In genomic region chr3:123668906-123669305, GRCh38 we compare ENCODE assay signal across 18 cellular contexts.
"Had no signal": no experiment of that assay in that cellular context is flagged by ENCODE, and none has a peak within 500 bp of the region (broad histone marks: within the 10 kb centered on the region; RNA-seq: fewer than 3 reads in every experiment).

No MANE protein-coding gene starts in this region.

- H2AFZ ChIP-seq: hepatocyte had no signal

- H3K9me3 ChIP-seq: right atrium auricular region had no signal

- H3K27ac ChIP-seq: cardiac muscle cell, hepatocyte, right atrium auricular region had no signal

- H3K36me3 Mint-ChIP-seq: activated naive CD8-positive, alpha-beta T cell; mesothelial cell of epicardium had no signal

- DNase-seq: activated CD4-positive, alpha-beta T cell treated with anti-CD3 and anti-CD28 coated beads, Interleukin-2, amount 50 U/mL, for 4 hours; activated T-cell treated with anti-CD3 and anti-CD28 coated beads for 4 hours; endodermal cell; erythroblast; occipital lobe; posterior cingulate gyrus; stimulated activated CD4-positive, alpha-beta T cell treated with anti-CD3 and anti-CD28 coated beads, Interleukin-2, amount 100 ng/mL, for 24 hours; stimulated activated naive CD4-positive, alpha-beta T cell treated with Interleukin-2 at 50 U/mL for 16 hours; substantia nigra had no signal

- H3K27me3 ChIP-seq: hepatocyte, right atrium auricular region had no signal

- ATAC-seq: left lobe of liver had no signal

- H3K79me2 ChIP-seq: hepatocyte had no signal

- H3K9me3 Mint-ChIP-seq: endodermal cell; mesothelial cell of epicardium; T-helper 2 cell treated with Interferon-gamma antibody and Interleukin-4, amounts not matched to agents 5 μg/mL and 100 μg/mL, for 36 hours; type B pancreatic cell had no signal

- H3K4me3 ChIP-seq: cardiac muscle cell, hepatocyte, lung, right atrium auricular region had no signal

- H3K4me2 ChIP-seq: hepatocyte had no signal

- H3K27ac Mint-ChIP-seq: activated naive CD8-positive, alpha-beta T cell; endodermal cell; mesothelial cell of epicardium; T-helper 2 cell treated with Interferon-gamma antibody and Interleukin-4, amounts not matched to agents 5 μg/mL and 100 μg/mL, for 36 hours; type B pancreatic cell had no signal

- H3K36me3 ChIP-seq: cardiac muscle cell, right atrium auricular region had no signal

- H3K4me3 Mint-ChIP-seq: activated naive CD8-positive, alpha-beta T cell; endodermal cell; mesothelial cell of epicardium; T-helper 2 cell treated with Interferon-gamma antibody and Interleukin-4, amounts not matched to agents 5 μg/mL and 100 μg/mL, for 36 hours; type B pancreatic cell had no signal
